Comparison of ENCODE assay signal across 12 cellular contexts in the genomic region with DNA sequence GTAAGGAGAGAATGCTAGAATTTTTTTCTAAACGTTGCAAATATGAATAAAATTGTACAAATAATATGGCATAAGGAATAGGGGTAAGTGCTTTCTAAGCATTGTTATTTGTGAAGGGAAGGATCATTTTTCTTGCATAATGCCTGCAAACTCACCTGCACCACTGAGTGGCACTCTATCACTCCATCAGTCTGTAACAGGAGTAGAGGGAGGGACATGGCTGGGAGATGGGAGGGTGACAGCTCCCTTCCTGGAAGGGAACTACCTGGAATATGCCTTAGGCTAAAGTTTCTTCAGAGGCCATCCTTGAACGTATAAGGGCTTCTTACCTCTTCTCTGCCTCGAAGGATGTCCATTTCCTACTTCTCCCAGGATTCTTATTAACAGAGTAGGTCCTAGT. TPM values are rescaled to one million over a fixed set of nuclear protein-coding genes. Genes with fewer than 3 reads are reported as not detected.
DNase-seq lines count a peak whose midpoint lies in the region; ATAC-seq and TF ChIP-seq lines count a peak whose summit lies in the region.
"Had no signal": no experiment of that assay in that cellular context is flagged by ENCODE, and none has a peak within 500 bp of the region (broad histone marks: within the 10 kb centered on the region; RNA-seq: fewer than 3 reads in every experiment).

No MANE protein-coding gene starts in this region.

- H3K27ac ChIP-seq in psoas muscle = no peak overlapping the region
- H3K27ac ChIP-seq: heart left ventricle, SJSA1 had no signal

- no peak overlapping the region for H3K4me3 ChIP-seq in psoas muscle
- H3K4me3 ChIP-seq: heart left ventricle, SJSA1 had no signal

- H3K36me3 Mint-ChIP-seq in Calu3 (ENCODE audit: insufficient read depth, unreplicated experiment) = peaks cover 28% of the 10 kb centered on the region
- H3K36me3 Mint-ChIP-seq: activated naive CD4-positive, alpha-beta T cell treated with anti-CD3 and anti-CD28 coated beads, Interleukin-2, amount 10 ng/mL, durations not matched to agents 7 days and 5 days had no signal

- no TSS peak for BruUV-seq in Calu3 (replicated peaks; lab: Mats Ljungman, UMichigan)

- TF ChIP-seq CTCF in Calu3 (IDR thresholded peaks at IDR 0.05; ENCODE audit: unreplicated experiment) (peak; percentile 81), psoas muscle (IDR thresholded peaks at IDR 0.05) (no peak)

- CTCF ChIA-PET in Calu3 (lab: Charles Lee) = interaction anchor here (0.6 to 2.3 kb wide), 13 partner anchors 9 to 1568 kb away, joined by 3 to 15 read pairs (median 5); no protein-coding TSS in a partner anchor

- no peaks in the 10 kb centered on the region for H3K36me3 ChIP-seq in psoas muscle (ENCODE audit: insufficient read depth in 1 of 2, low read depth in 1 of 2)
- H3K36me3 ChIP-seq: heart left ventricle, SJSA1 had no signal

- peak overlapping the region; percentile 83 for H3K4me3 Mint-ChIP-seq in Calu3 (ENCODE audit: low read depth, unreplicated experiment)
- H3K4me3 Mint-ChIP-seq: activated naive CD4-positive, alpha-beta T cell treated with anti-CD3 and anti-CD28 coated beads, Interleukin-2, amount 10 ng/mL, durations not matched to agents 7 days and 5 days had no signal

- peaks cover 53% of the 10 kb centered on the region for H3K4me1 Mint-ChIP-seq in Calu3 (ENCODE audit: low read depth, unreplicated experiment)
- H3K4me1 Mint-ChIP-seq: activated naive CD4-positive, alpha-beta T cell treated with anti-CD3 and anti-CD28 coated beads, Interleukin-2, amount 10 ng/mL, durations not matched to agents 7 days and 5 days had no signal

- 42 to 76% (median 66%) methylated on average over 3 of the region's 3 CpGs for WGBS in psoas muscle, 3 donors

- no peaks in the 10 kb centered on the region for H3K27me3 ChIP-seq in psoas muscle (ENCODE audit: insufficient read depth in 3 of 3, low read length in 2 of 3)
- H3K27me3 ChIP-seq: heart left ventricle, SJSA1 had no signal

- H3K9me3 ChIP-seq in psoas muscle = no peaks in the 10 kb centered on the region
- H3K9me3 ChIP-seq: heart left ventricle, SJSA1 had no signal

- peak; percentile 80 for DNase-seq in Calu3
- peak; percentile 5 for DNase-seq in LoVo (ENCODE audit: low spot score)
- peak; percentile 43 to 62 for DNase-seq in left colon
- no peak for DNase-seq in KG1 (lab: John Stamatoyannopoulos, UW)
- DNase-seq in stimulated activated naive CD4-positive, alpha-beta T cell treated with Interleukin-2 at 50 U/mL for 16 hours (lab: John Stamatoyannopoulos, UW) = no peak
- no peak for DNase-seq in psoas muscle
- DNase-seq in activated T-cell treated with anti-CD3 and anti-CD28 coated beads, Interleukin-2, amount 50 U/mL, for 1 hour = no peak
- DNase-seq: activated naive CD4-positive, alpha-beta T cell treated with anti-CD3 and anti-CD28 coated beads, Interleukin-2, amount 10 ng/mL, durations not matched to agents 7 days and 5 days; heart left ventricle; stimulated activated CD4-positive, alpha-beta T cell treated with anti-CD3 and anti-CD28 coated beads, Interleukin-4, amount 100 ng/mL, for 1 hour had no signal

- H3K4me1 ChIP-seq in psoas muscle = no peaks in the 10 kb centered on the region
- H3K4me1 ChIP-seq: SJSA1 had no signal

- H3K27me3 Mint-ChIP-seq in Calu3 (ENCODE audit: unreplicated experiment) = no peaks in the 10 kb centered on the region
- H3K27me3 Mint-ChIP-seq: activated naive CD4-positive, alpha-beta T cell treated with anti-CD3 and anti-CD28 coated beads, Interleukin-2, amount 10 ng/mL, durations not matched to agents 7 days and 5 days had no signal

- H3K27ac Mint-ChIP-seq in Calu3 (ENCODE audit: unreplicated experiment) = peak overlapping the region; percentile 71
- H3K27ac Mint-ChIP-seq: activated naive CD4-positive, alpha-beta T cell treated with anti-CD3 and anti-CD28 coated beads, Interleukin-2, amount 10 ng/mL, durations not matched to agents 7 days and 5 days had no signal

- no peaks in the 10 kb centered on the region for H3K9me3 Mint-ChIP-seq in Calu3 (ENCODE audit: low read depth, unreplicated experiment)
- H3K9me3 Mint-ChIP-seq: activated naive CD4-positive, alpha-beta T cell treated with anti-CD3 and anti-CD28 coated beads, Interleukin-2, amount 10 ng/mL, durations not matched to agents 7 days and 5 days had no signal

- peak; percentile 41; the same call in 1 of the 3 replicates for ATAC-seq in SK-N-SH treated with all-trans-retinoic acid at 6 μM for 48 hours
- ATAC-seq in left colon = peak; percentile 76
- no peak for ATAC-seq in psoas muscle

- intact Hi-C loops in Calu3 (cut with micrococcal nuclease; ENCODE audit: unreplicated experiment) (loop anchor here (1.0 to 5.0 kb wide), 12 partner anchors 209 to 1801 kb away; no protein-coding TSS in a partner anchor), left colon (cut with DNase I, micrococcal nuclease) (no loop called here), psoas muscle (cut with DNase I) (no loop called here)

TF ChIP-seq in SK-N-SH treated with all-trans-retinoic acid at 6 μM for 48 hours, 23 proteins besides CTCF, POLR2A, EP300 and RAD21:
- no peak for TF ChIP-seq ISL1 (CRISPR knock-in tag; IDR thresholded peaks at IDR 0.05)
- no peak for TF ChIP-seq ZNF565 (CRISPR knock-in tag; conservative IDR thresholded peaks at IDR 0.05; ENCODE audit: low read depth)
- no peak for TF ChIP-seq RARB (CRISPR knock-in tag; IDR thresholded peaks at IDR 0.05)
- TF ChIP-seq ZNF70 (CRISPR knock-in tag; IDR thresholded peaks at IDR 0.05) = no peak
- TF ChIP-seq, protein P1, sequence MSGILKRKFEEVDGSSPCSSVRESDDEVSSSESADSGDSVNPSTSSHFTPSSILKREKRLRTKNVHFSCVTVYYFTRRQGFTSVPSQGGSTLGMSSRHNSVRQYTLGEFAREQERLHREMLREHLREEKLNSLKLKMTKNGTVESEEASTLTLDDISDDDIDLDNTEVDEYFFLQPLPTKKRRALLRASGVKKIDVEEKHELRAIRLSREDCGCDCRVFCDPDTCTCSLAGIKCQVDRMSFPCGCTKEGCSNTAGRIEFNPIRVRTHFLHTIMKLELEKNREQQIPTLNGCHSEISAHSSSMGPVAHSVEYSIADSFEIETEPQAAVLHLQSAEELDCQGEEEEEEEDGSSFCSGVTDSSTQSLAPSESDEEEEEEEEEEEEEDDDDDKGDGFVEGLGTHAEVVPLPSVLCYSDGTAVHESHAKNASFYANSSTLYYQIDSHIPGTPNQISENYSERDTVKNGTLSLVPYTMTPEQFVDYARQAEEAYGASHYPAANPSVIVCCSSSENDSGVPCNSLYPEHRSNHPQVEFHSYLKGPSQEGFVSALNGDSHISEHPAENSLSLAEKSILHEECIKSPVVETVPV (CRISPR knock-in tag; IDR thresholded peaks at IDR 0.05) = no peak
- no peak for TF ChIP-seq ARNTL (CRISPR knock-in tag; IDR thresholded peaks at IDR 0.05; ENCODE audit: borderline replicate concordance, low read depth)
- TF ChIP-seq ZFP30 (CRISPR knock-in tag; IDR thresholded peaks at IDR 0.05) = no peak
- no peak for TF ChIP-seq ZC3H10 (CRISPR knock-in tag; IDR thresholded peaks at IDR 0.05)
- TF ChIP-seq ESRRG (CRISPR knock-in tag; IDR thresholded peaks at IDR 0.05) = no peak
- no peak for TF ChIP-seq TOX (CRISPR knock-in tag; IDR thresholded peaks at IDR 0.05; ENCODE audit: borderline replicate concordance)
- no peak for TF ChIP-seq PATZ1 (CRISPR knock-in tag; IDR thresholded peaks at IDR 0.05; ENCODE audit: borderline replicate concordance)
- no peak for TF ChIP-seq ZFP3 (CRISPR knock-in tag; IDR thresholded peaks at IDR 0.05)
- no peak for TF ChIP-seq CREB5 (CRISPR knock-in tag; IDR thresholded peaks at IDR 0.05; ENCODE audit: low read depth)
- no peak for TF ChIP-seq PPARA (CRISPR knock-in tag; IDR thresholded peaks at IDR 0.05; ENCODE audit: borderline replicate concordance)
- no peak for TF ChIP-seq GLIS3 (CRISPR knock-in tag; IDR thresholded peaks at IDR 0.05)

RNA-seq across cellular contexts. Expression of gene NAALADL2, which starts 3.0 kb away (rescaled TPM):
- total RNA-seq in Calu3 (2022) (36.7 and 36.9 TPM in 2 replicates), left colon (10 to 100 TPM; 20.7 to 21.1 TPM), psoas muscle (1 to 10 TPM; 1.6 to 3.3 (median 2.3) TPM)
- polyA plus RNA-seq in psoas muscle = 1 to 10 TPM in 1 of 3 donors, under 1 TPM in 2; 0.56 to 1.1 (median 0.68) TPM

Comparison
In these comparisons a context has a peak if more than half of its experiments do, and no peak if none do; other contexts are left out.
1. DNase-seq: peak in Calu3 (single experiment), LoVo (single experiment) and left colon (2 of 2); none in KG1 (single experiment), stimulated activated naive CD4-positive, alpha-beta T cell treated with Interleukin-2 at 50 U/mL for 16 hours (single experiment), psoas muscle (0 of 2) and activated T-cell treated with anti-CD3 and anti-CD28 coated beads, Interleukin-2, amount 50 U/mL, for 1 hour (single experiment).
2. ATAC-seq: peak in SK-N-SH treated with all-trans-retinoic acid at 6 μM for 48 hours (single experiment) and left colon (single experiment); none in psoas muscle (0 of 4).